10 cellular contexts compared by ENCODE assay signal in genomic region chr10:31698169-31698890, GRCh38.
A peak's percentile ranks its signal among the peaks of the same experiment; 100 is the strongest.
DNase-seq lines count a peak whose midpoint lies in the region; ATAC-seq and TF ChIP-seq lines count a peak whose summit lies in the region.
"Had no signal": no experiment of that assay in that cellular context is flagged by ENCODE, and none has a peak within 500 bp of the region (broad histone marks: within the 10 kb centered on the region; RNA-seq: fewer than 3 reads in every experiment).

No MANE protein-coding gene starts in this region.

- H3K9me3 ChIP-seq in colonic mucosa (no peaks in the 10 kb centered on the region), lower lobe of right lung (no peaks in the 10 kb centered on the region)

- intact Hi-C loops in colonic mucosa (cut with DNase I) (no loop called here), lower lobe of right lung (cut with DNase I) (no loop called here)

- H3K4me1 ChIP-seq in colonic mucosa = no peaks in the 10 kb centered on the region
- H3K4me1 ChIP-seq in lower lobe of right lung = peaks cover 58% of the 10 kb centered on the region

- H3K36me3 ChIP-seq in colonic mucosa = no peaks in the 10 kb centered on the region
- H3K36me3 ChIP-seq in lower lobe of right lung = no peaks in the 10 kb centered on the region

- H3K4me3 ChIP-seq in colonic mucosa = no peak overlapping the region
- peak overlapping the region; percentile 27 for H3K4me3 ChIP-seq in lower lobe of right lung

- DNase-seq in LHCN-M2 (ENCODE audit: low read depth) (peak; percentile 82), colonic mucosa (peak; percentile 42), lower lobe of right lung (no peak), hypothalamus (lab: John Stamatoyannopoulos, UW) (no peak)
- no peak for DNase-seq in activated T-cell treated with anti-CD3 and anti-CD28 coated beads, Interleukin-2, amount 50 U/mL, for 1 hour
- DNase-seq: activated T-cell treated with anti-CD3 and anti-CD28 coated beads, Interleukin-2, amount 50 U/mL, for 4 hours; Kasumi-1 had no signal

- no peak for TF ChIP-seq CTCF in colonic mucosa (IDR thresholded peaks at IDR 0.05)
- TF ChIP-seq CTCF in lower lobe of right lung (IDR thresholded peaks at IDR 0.05) = no peak

- H3K27ac ChIP-seq in colonic mucosa = peak overlapping the region; percentile 86
- H3K27ac ChIP-seq in lower lobe of right lung = peak overlapping the region; percentile 94
- H3K27ac ChIP-seq in temporal lobe (ENCODE audit: low read depth, low read length) = peak overlapping the region; percentile 17

- H3K27me3 ChIP-seq in colonic mucosa = no peaks in the 10 kb centered on the region
- H3K27me3 ChIP-seq in lower lobe of right lung (ENCODE audit: low read depth) = no peaks in the 10 kb centered on the region

- H3K9ac ChIP-seq in colonic mucosa (ENCODE audit: low read depth in 2 of 2, low read length in 2 of 2) = peak overlapping the region in 1 of 2 donors; percentile 55

- ATAC-seq in lower lobe of right lung = peak in 1 of 2 donors; percentile 48
- no peak for ATAC-seq in GM18861 (IDR thresholded peaks at IDR 0.05; ENCODE audit: unreplicated experiment)
- no peak for ATAC-seq in HG02588 (IDR thresholded peaks at IDR 0.05; ENCODE audit: unreplicated experiment)
- ATAC-seq: activated T-cell treated with anti-CD3 and anti-CD28 coated beads, Interleukin-2, amount 50 U/mL, for 4 hours had no signal

Comparison
In these comparisons a context has a peak if more than half of its experiments do, and no peak if none do; other contexts are left out.
1. DNase-seq: peak in LHCN-M2 (single experiment) and colonic mucosa (single experiment); none in lower lobe of right lung (single experiment), activated T-cell treated with anti-CD3 and anti-CD28 coated beads, Interleukin-2, amount 50 U/mL, for 1 hour (single experiment) and hypothalamus (0 of 51).
2. H3K27ac ChIP-seq: peak in every context shown above with its lines; median percentile 94 in lower lobe of right lung; 86 in colonic mucosa; 17 in temporal lobe.